Comparison of ENCODE assay signal across 9 cellular contexts in genomic region chr11:75344761-75345454, GRCh38. TPM values are rescaled to one million over a fixed set of nuclear protein-coding genes. Genes with fewer than 3 reads are reported as not detected.
DNase-seq lines count a peak whose midpoint lies in the region; ATAC-seq and TF ChIP-seq lines count a peak whose summit lies in the region.
"Had no signal": no experiment of that assay in that cellular context is flagged by ENCODE, and none has a peak within 500 bp of the region (broad histone marks: within the 10 kb centered on the region; RNA-seq: fewer than 3 reads in every experiment).

No MANE protein-coding gene starts in this region.

- H3K4me3 Mint-ChIP-seq in activated naive CD4-positive, alpha-beta T cell treated with anti-CD3 and anti-CD28 coated beads for 36 hours: no peak overlapping the region
- no peak overlapping the region for H3K4me3 Mint-ChIP-seq in activated naive CD4-positive, alpha-beta T cell treated with anti-CD3 and anti-CD28 coated beads, Interleukin-2, amount 10 ng/mL, durations not matched to agents 7 days and 5 days

- CTCF ChIA-PET in activated naive CD4-positive, alpha-beta T cell treated with anti-CD3 and anti-CD28 coated beads for 36 hours (lab: Charles Lee): no interaction called here
- CTCF ChIA-PET in activated naive CD4-positive, alpha-beta T cell treated with anti-CD3 and anti-CD28 coated beads, Interleukin-2, amount 10 ng/mL, durations not matched to agents 7 days and 5 days (lab: Charles Lee): interaction anchor here (1.3 to 1.5 kb wide), 2 partner anchors 15 to 38 kb away, joined by 5 to 6 read pairs; no protein-coding TSS in a partner anchor

- ATAC-seq in left lung (no peak), upper lobe of left lung (ENCODE audit: low FRiP score in 2 of 2) (no peak), GM18868 (IDR thresholded peaks at IDR 0.05; ENCODE audit: unreplicated experiment) (no peak), HG03280 (IDR thresholded peaks at IDR 0.05; ENCODE audit: unreplicated experiment) (no peak), sciatic nerve (no peak)

- peak overlapping the region; percentile 54 for H3K27ac Mint-ChIP-seq in activated naive CD4-positive, alpha-beta T cell treated with anti-CD3 and anti-CD28 coated beads for 36 hours
- no peak overlapping the region for H3K27ac Mint-ChIP-seq in activated naive CD4-positive, alpha-beta T cell treated with anti-CD3 and anti-CD28 coated beads, Interleukin-2, amount 10 ng/mL, durations not matched to agents 7 days and 5 days

- peaks cover 96% of the 10 kb centered on the region for H3K4me1 Mint-ChIP-seq in activated naive CD4-positive, alpha-beta T cell treated with anti-CD3 and anti-CD28 coated beads for 36 hours (ENCODE audit: low read depth)
- H3K4me1 Mint-ChIP-seq in activated naive CD4-positive, alpha-beta T cell treated with anti-CD3 and anti-CD28 coated beads, Interleukin-2, amount 10 ng/mL, durations not matched to agents 7 days and 5 days: peaks cover 70% of the 10 kb centered on the region

- DNase-seq in activated naive CD4-positive, alpha-beta T cell treated with anti-CD3 and anti-CD28 coated beads for 36 hours: no peak
- DNase-seq in activated naive CD4-positive, alpha-beta T cell treated with anti-CD3 and anti-CD28 coated beads, Interleukin-2, amount 10 ng/mL, durations not matched to agents 7 days and 5 days: no peak
- DNase-seq in RPMI8226 (peak; percentile 48), left lung (peak in 1 of 2 donors; percentile 54), upper lobe of left lung (no peak), sciatic nerve (ENCODE audit: low spot score) (no peak)
- DNase-seq: NCI-H2029 had no signal

- H3K4me1 ChIP-seq in left lung (peaks cover 90 to 100% of the 10 kb centered on the region in 2 donors), upper lobe of left lung (peaks cover 98 to 100% (median 100%) of the 10 kb centered on the region in 4 donors)

- peaks cover 0 to 4% of the 10 kb centered on the region in 2 donors for H3K36me3 ChIP-seq in left lung
- H3K36me3 ChIP-seq in upper lobe of left lung: peaks cover 0 to 5% (median 0%) of the 10 kb centered on the region in 4 donors

- 58% methylated on average over 4 to 11 of the region's 11 CpGs for WGBS in upper lobe of left lung, 2 donors

- intact Hi-C loops in activated naive CD4-positive, alpha-beta T cell treated with anti-CD3 and anti-CD28 coated beads for 36 hours (cut with micrococcal nuclease): loop anchor here (10.0 kb wide), 1 partner anchor 850 kb away; the partner anchor contains the start of gene LIPT2
- intact Hi-C loops in left lung (cut with DNase I): no loop called here
- intact Hi-C loops in sciatic nerve (cut with DNase I): no loop called here

- H3K9me3 Mint-ChIP-seq in activated naive CD4-positive, alpha-beta T cell treated with anti-CD3 and anti-CD28 coated beads for 36 hours: no peaks in the 10 kb centered on the region
- H3K9me3 Mint-ChIP-seq in activated naive CD4-positive, alpha-beta T cell treated with anti-CD3 and anti-CD28 coated beads, Interleukin-2, amount 10 ng/mL, durations not matched to agents 7 days and 5 days: no peaks in the 10 kb centered on the region

- H3K9me3 ChIP-seq in left lung (no peaks in the 10 kb centered on the region), upper lobe of left lung (no peaks in the 10 kb centered on the region)

- H3K27ac ChIP-seq in left lung (peak overlapping the region; percentile 81 to 96), upper lobe of left lung (peak overlapping the region; percentile 78 to 97 (median 96))

- no peaks in the 10 kb centered on the region for H3K27me3 ChIP-seq in left lung
- H3K27me3 ChIP-seq in upper lobe of left lung: no peaks in the 10 kb centered on the region

- no peak for TF ChIP-seq CTCF in left lung (IDR thresholded peaks at IDR 0.05)
- no peak for TF ChIP-seq CTCF in upper lobe of left lung (IDR thresholded peaks at IDR 0.05)

- TF ChIP-seq POLR2A in upper lobe of left lung (IDR thresholded peaks at IDR 0.05): no peak

- no peaks in the 10 kb centered on the region for H3K27me3 Mint-ChIP-seq in activated naive CD4-positive, alpha-beta T cell treated with anti-CD3 and anti-CD28 coated beads for 36 hours (ENCODE audit: low read depth)
- no peaks in the 10 kb centered on the region for H3K27me3 Mint-ChIP-seq in activated naive CD4-positive, alpha-beta T cell treated with anti-CD3 and anti-CD28 coated beads, Interleukin-2, amount 10 ng/mL, durations not matched to agents 7 days and 5 days

- no peak overlapping the region for H3K4me3 ChIP-seq in left lung
- no peak overlapping the region for H3K4me3 ChIP-seq in upper lobe of left lung

- no peaks in the 10 kb centered on the region for H3K36me3 Mint-ChIP-seq in activated naive CD4-positive, alpha-beta T cell treated with anti-CD3 and anti-CD28 coated beads for 36 hours (ENCODE audit: low read depth)
- no peaks in the 10 kb centered on the region for H3K36me3 Mint-ChIP-seq in activated naive CD4-positive, alpha-beta T cell treated with anti-CD3 and anti-CD28 coated beads, Interleukin-2, amount 10 ng/mL, durations not matched to agents 7 days and 5 days

- no peak for TF ChIP-seq EP300 in upper lobe of left lung (IDR thresholded peaks at IDR 0.05)

RNA-seq across cellular contexts. Expression of gene ARRB1, which starts 6.6 kb away (rescaled TPM):
- 10 to 100 TPM; 15.7 to 16.6 TPM for total RNA-seq in activated naive CD4-positive, alpha-beta T cell treated with anti-CD3 and anti-CD28 coated beads for 36 hours
- total RNA-seq in left lung: 100 to 1,000 TPM; 112 to 150 TPM
- 100 to 1,000 TPM; 119 to 235 (median 170) TPM for total RNA-seq in upper lobe of left lung
- total RNA-seq in sciatic nerve: 70.8 TPM

RNA-seq across cellular contexts. Expression of gene RPS3, which starts 54.4 kb away (rescaled TPM):
- total RNA-seq in activated naive CD4-positive, alpha-beta T cell treated with anti-CD3 and anti-CD28 coated beads for 36 hours: 1,000 to 10,000 TPM; 5,069 to 5,116 TPM
- total RNA-seq in left lung (1,000 to 10,000 TPM; 1,943 to 2,064 TPM), upper lobe of left lung (1,000 to 10,000 TPM in 4 of 6 donors, 100 to 1,000 TPM in 2; 474 to 2,141 (median 1,268) TPM), sciatic nerve (1,413 TPM)
